In genomic region chr6:13453172-13453552, GRCh38 we compare ENCODE assay signal across 15 cellular contexts. TPM values are rescaled to one million over a fixed set of nuclear protein-coding genes. Genes with fewer than 3 reads are reported as not detected.
DNase-seq lines count a peak whose midpoint lies in the region; ATAC-seq and TF ChIP-seq lines count a peak whose summit lies in the region.
"Had no signal": no experiment of that assay in that cellular context is flagged by ENCODE, and none has a peak within 500 bp of the region (broad histone marks: within the 10 kb centered on the region; RNA-seq: fewer than 3 reads in every experiment).

No MANE protein-coding gene starts in this region.

- H3K4me1 ChIP-seq in RWPE2 (ENCODE audit: insufficient read depth, poor library complexity, severe bottlenecking) = peaks cover 43% of the 10 kb centered on the region

- no peak for DNase-seq in HL-60 (ENCODE audit: low read depth in 1 of 2, low spot score in 1 of 2)
- no peak for DNase-seq in RWPE2 (ENCODE audit: low spot score)
- no peak for DNase-seq in dorsolateral prefrontal cortex
- DNase-seq in HuH-7 (ENCODE audit: low spot score) = no peak
- no peak for DNase-seq in hypothalamus (lab: John Stamatoyannopoulos, UW)
- DNase-seq in activated gamma-delta T cell (lab: John Stamatoyannopoulos, UW) = no peak
- no peak for DNase-seq in NCI-H2196 (lab: John Stamatoyannopoulos, UW; ENCODE audit: unreplicated experiment)
- DNase-seq: activated CD4-positive, CD25-positive, alpha-beta regulatory T cell treated with anti-CD3 and anti-CD28 coated beads, Interleukin-2, amount 50 U/mL, for 72 hours; DMS79 treated with DMSO at 0.1 percent for 48 hours; stimulated activated naive CD4-positive, alpha-beta T cell had no signal

- ATAC-seq in RWPE2 (ENCODE audit: low read depth) = peak; percentile 51
- ATAC-seq: Panc1 had no signal

- intact Hi-C loops in dorsolateral prefrontal cortex (cut with DNase I) = loop anchor here in 1 of 2 donors (5.0 to 10.0 kb wide), 4 partner anchors 34 to 162 kb away; partner anchors contain the start of genes GFOD1, NOL7 and SIRT5

- H3K79me2 ChIP-seq in neural cell (replicated peaks; ENCODE audit: insufficient read depth, low read length) = no peaks in the 10 kb centered on the region

- H3K27ac ChIP-seq in HL-60 (replicated peaks) (peak overlapping the region; percentile 49; the same call in 1 of the 2 replicates), RWPE2 (ENCODE audit: poor library complexity, severe bottlenecking) (peak overlapping the region; percentile 83), dorsolateral prefrontal cortex (peak overlapping the region in 51 of 59 donors; percentile 7 to 96 (median 74)), neural cell (ENCODE audit: low read length) (peak overlapping the region; percentile 6)
- H3K27ac ChIP-seq: breast epithelium had no signal

- no peak overlapping the region for H3K9ac ChIP-seq in neural cell (ENCODE audit: low read length)

- no peak overlapping the region for H2AFZ ChIP-seq in neural cell (ENCODE audit: low read depth, low read length)

- H3K4me2 ChIP-seq in neural cell (ENCODE audit: low read length) = no peak overlapping the region

- H3K36me3 ChIP-seq in RWPE2 (ENCODE audit: low read depth) (peaks cover 11% of the 10 kb centered on the region; the same call in 1 of the 2 replicates), neural cell (ENCODE audit: insufficient read depth, low read length) (no peaks in the 10 kb centered on the region)
- H3K36me3 ChIP-seq: breast epithelium had no signal

- no peaks in the 10 kb centered on the region for H3K9me3 ChIP-seq in RWPE2 (ENCODE audit: severe bottlenecking)
- no peaks in the 10 kb centered on the region for H3K9me3 ChIP-seq in neural cell (ENCODE audit: low read length)
- H3K9me3 ChIP-seq: breast epithelium, tibial nerve had no signal

- TF ChIP-seq EP300 in neural cell (conservative IDR thresholded peaks at IDR 0.05; ENCODE audit: poor library complexity, severe bottlenecking) = no peak

- H3K9me2 ChIP-seq in neural cell (ENCODE audit: insufficient read depth, low read length) = no peaks in the 10 kb centered on the region

- TF ChIP-seq CTCF in HL-60 (IDR thresholded peaks at IDR 0.05; ENCODE audit: insufficient read depth, low read length) (no peak), RWPE2 (IDR thresholded peaks at IDR 0.05; ENCODE audit: poor library complexity, severe bottlenecking) (no peak), dorsolateral prefrontal cortex (IDR thresholded peaks at IDR 0.05 in 54 of 56, conservative IDR thresholded peaks at IDR 0.05 in 2 of 56; ENCODE audit: low read depth in 1 of 56, partially characterized antibody in 56 of 56) (no peak), neural cell (IDR thresholded peaks at IDR 0.05; ENCODE audit: poor library complexity, severe bottlenecking) (no peak)

- H3K27me3 ChIP-seq in HL-60 (ENCODE audit: insufficient read depth, poor library complexity, severe bottlenecking) (no peaks in the 10 kb centered on the region), RWPE2 (ENCODE audit: insufficient read depth, poor library complexity, severe bottlenecking) (no peaks in the 10 kb centered on the region), dorsolateral prefrontal cortex (no peaks in the 10 kb centered on the region), neural cell (ENCODE audit: insufficient read depth, low read depth, low read length) (no peaks in the 10 kb centered on the region)
- H3K27me3 ChIP-seq: breast epithelium, tibial nerve had no signal

- H4K20me1 ChIP-seq in neural cell (ENCODE audit: insufficient read depth) = no peaks in the 10 kb centered on the region

- H3K4me3 ChIP-seq in HL-60 (replicated peaks; ENCODE audit: insufficient read depth, low read length) (no peak overlapping the region), RWPE2 (ENCODE audit: severe bottlenecking) (no peak overlapping the region), dorsolateral prefrontal cortex (no peak overlapping the region), neural cell (ENCODE audit: low read length) (no peak overlapping the region)
- H3K4me3 ChIP-seq: breast epithelium, coronary artery, tibial nerve had no signal

- no peaks in the 10 kb centered on the region for H3F3A ChIP-seq in neural cell (ENCODE audit: insufficient read depth, low read length, poor library complexity, severe bottlenecking)

- no peak for TF ChIP-seq RAD21 in neural cell (conservative IDR thresholded peaks at IDR 0.05)

TF ChIP-seq in neural cell, 6 proteins besides CTCF, POLR2A, EP300 and RAD21:
- TF ChIP-seq EZH2 (IDR thresholded peaks at IDR 0.05; ENCODE audit: borderline replicate concordance, insufficient read depth, low read length, poor library complexity, severe bottlenecking) (no peak), SMC3 (conservative IDR thresholded peaks at IDR 0.05; ENCODE audit: poor library complexity) (no peak), POLR2AphosphoS5 (IDR thresholded peaks at IDR 0.05) (no peak), REST (IDR thresholded peaks at IDR 0.05; ENCODE audit: borderline replicate concordance) (no peak), TAF1 (IDR thresholded peaks at IDR 0.05; ENCODE audit: low read depth) (no peak), MXI1 (conservative IDR thresholded peaks at IDR 0.05; ENCODE audit: poor library complexity, severe bottlenecking) (no peak)
TF ChIP-seq in neural cell: peak in this region for 0.

RNA-seq across cellular contexts. Expression of gene GFOD1, which starts 34.2 kb away (rescaled TPM):
- total RNA-seq in dorsolateral prefrontal cortex = 100 to 1,000 TPM in 61 of 120 experiments, 10 to 100 TPM in 59; 36.8 to 141 (median 101) TPM
- 7.0 and 8.2 TPM in 2 replicates for polyA plus RNA-seq in neural cell
- polyA minus RNA-seq in neural cell = 23.1 and 25.0 TPM in 2 replicates

Comparison
In these comparisons a context has a peak if more than half of its experiments do, and no peak if none do; other contexts are left out.
1. H3K27ac ChIP-seq: peak in every context shown above with its lines; median percentile 83 in RWPE2; 74 in dorsolateral prefrontal cortex; 49 in HL-60; 6 in neural cell.